9 cellular contexts compared by ENCODE assay signal in the genomic region with DNA sequence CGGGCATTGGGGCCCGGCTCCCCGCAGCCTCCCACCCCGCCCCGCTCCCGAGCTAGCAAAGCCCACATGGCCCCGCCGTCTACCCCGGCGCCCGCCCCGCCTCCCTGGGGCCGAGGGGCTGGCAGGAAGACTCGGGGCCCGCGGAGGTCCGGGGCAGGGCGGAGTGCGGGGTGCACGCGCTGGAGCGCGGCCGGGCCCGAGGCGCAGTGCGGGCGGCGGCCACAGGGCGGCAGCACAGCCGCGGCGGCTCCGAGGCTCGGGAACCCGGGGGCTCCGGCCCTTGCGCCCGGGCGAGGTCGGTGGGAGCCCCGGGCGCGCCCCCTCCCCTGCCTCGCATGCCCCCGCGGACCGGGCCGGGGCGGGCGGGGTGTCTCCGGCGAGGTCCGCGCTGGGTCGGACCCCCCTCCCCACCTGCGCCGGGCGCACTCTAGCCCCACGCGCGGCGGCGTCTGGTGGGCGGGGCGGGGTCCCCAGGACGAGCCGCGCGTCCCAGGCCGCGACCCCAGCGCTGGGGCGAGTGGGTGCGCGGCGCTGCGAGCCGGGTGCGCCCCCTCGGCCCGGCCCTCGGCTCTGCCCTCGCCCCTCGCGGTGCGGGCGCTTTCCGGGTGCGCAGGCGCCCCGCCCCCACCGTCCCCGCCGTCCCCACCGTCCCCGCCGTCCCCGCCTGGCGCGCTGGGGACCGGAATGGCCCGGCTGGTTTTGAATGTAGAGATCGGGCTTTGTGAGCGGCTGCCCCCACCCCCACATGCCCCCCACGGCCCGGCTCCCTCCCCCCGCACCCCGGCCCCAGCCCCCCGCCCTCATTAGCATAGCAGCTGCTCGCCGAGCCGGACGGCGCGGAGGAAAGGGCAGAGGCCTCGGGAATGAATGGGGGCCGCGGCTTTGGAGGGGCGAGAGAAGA. TPM values are rescaled to one million over a fixed set of nuclear protein-coding genes. Genes with fewer than 3 reads are reported as not detected.
DNase-seq lines count a peak whose midpoint lies in the region; ATAC-seq and TF ChIP-seq lines count a peak whose summit lies in the region.
"Had no signal": no experiment of that assay in that cellular context is flagged by ENCODE, and none has a peak within 500 bp of the region (broad histone marks: within the 10 kb centered on the region; RNA-seq: fewer than 3 reads in every experiment).

No MANE protein-coding gene starts in this region.

- H3K27me3 ChIP-seq in HUES64 (ENCODE audit: insufficient read depth, low read length), result peaks cover 36% of the 10 kb centered on the region
- H3K27me3 ChIP-seq in neutrophil, result peaks cover 90% of the 10 kb centered on the region

- no peaks in the 10 kb centered on the region for H3K9me3 Mint-ChIP-seq in activated CD8-positive, alpha-beta memory T cell treated with anti-CD3 and anti-CD28 coated beads, Interleukin-2, amount 10 ng/mL, durations not matched to agents 7 days and 5 days (ENCODE audit: low read depth)

- ATAC-seq in activated CD8-positive, alpha-beta memory T cell treated with anti-CD3 and anti-CD28 coated beads, Interleukin-2, amount 10 ng/mL, durations not matched to agents 7 days and 5 days, result peak; percentile 84
- ATAC-seq in esophagus mucosa (peak; percentile 71), HG03432 (IDR thresholded peaks at IDR 0.05; ENCODE audit: unreplicated experiment) (no peak)

- H3K4me1 Mint-ChIP-seq in activated CD8-positive, alpha-beta memory T cell treated with anti-CD3 and anti-CD28 coated beads, Interleukin-2, amount 10 ng/mL, durations not matched to agents 7 days and 5 days, result peaks cover 9% of the 10 kb centered on the region

- no peaks in the 10 kb centered on the region for H3K36me3 Mint-ChIP-seq in activated CD8-positive, alpha-beta memory T cell treated with anti-CD3 and anti-CD28 coated beads, Interleukin-2, amount 10 ng/mL, durations not matched to agents 7 days and 5 days

- TF ChIP-seq CTCF in neutrophil (IDR thresholded peaks at IDR 0.05), result peak; percentile 36

- H3K9me3 ChIP-seq in HUES64 (ENCODE audit: insufficient read depth, low read depth, low read length) (no peaks in the 10 kb centered on the region), neutrophil (no peaks in the 10 kb centered on the region)

- H3K27ac Mint-ChIP-seq in activated CD8-positive, alpha-beta memory T cell treated with anti-CD3 and anti-CD28 coated beads, Interleukin-2, amount 10 ng/mL, durations not matched to agents 7 days and 5 days, result no peak overlapping the region

- H3K4me1 ChIP-seq in HUES64 (ENCODE audit: insufficient read depth, low read length) (peaks cover 23% of the 10 kb centered on the region), neutrophil (ENCODE audit: control insufficient read depth in 1 of 2, insufficient read depth in 1 of 2, low read depth in 1 of 2, low read length in 1 of 2) (peaks cover 0 to 21% of the 10 kb centered on the region in 2 experiments)

- H3K27me3 Mint-ChIP-seq in activated CD8-positive, alpha-beta memory T cell treated with anti-CD3 and anti-CD28 coated beads, Interleukin-2, amount 10 ng/mL, durations not matched to agents 7 days and 5 days, result peaks cover 49% of the 10 kb centered on the region

- H3K9ac ChIP-seq in HUES64 (ENCODE audit: low read depth, low read length), result peak overlapping the region; percentile 25; the same call in 1 of the 2 replicates

- CTCF ChIA-PET in activated CD8-positive, alpha-beta memory T cell treated with anti-CD3 and anti-CD28 coated beads, Interleukin-2, amount 10 ng/mL, durations not matched to agents 7 days and 5 days (lab: Charles Lee), result interaction anchor here (0.9 to 1.3 kb wide), 2 partner anchors 25 to 246 kb away, joined by 4 to 5 read pairs; no protein-coding TSS in a partner anchor

- DNase-seq in DMS 273 (lab: John Stamatoyannopoulos, UW; ENCODE audit: unreplicated experiment) (peak; percentile 79), DMS 273 treated with DMSO at 0.1 percent for 48 hours (lab: John Stamatoyannopoulos, UW) (no peak), NK-92 (lab: John Stamatoyannopoulos, UW; ENCODE audit: unreplicated experiment) (no peak)
- DNase-seq in activated CD8-positive, alpha-beta memory T cell treated with anti-CD3 and anti-CD28 coated beads, Interleukin-2, amount 10 ng/mL, durations not matched to agents 7 days and 5 days, result peak; percentile 55

- no peaks in the 10 kb centered on the region for H3K36me3 ChIP-seq in HUES64 (ENCODE audit: insufficient read depth, low read length)
- H3K36me3 ChIP-seq in neutrophil, result no peaks in the 10 kb centered on the region

- H3K4me3 Mint-ChIP-seq in activated CD8-positive, alpha-beta memory T cell treated with anti-CD3 and anti-CD28 coated beads, Interleukin-2, amount 10 ng/mL, durations not matched to agents 7 days and 5 days, result no peak overlapping the region

- under 1% methylated on average over 102 of the region's 120 CpGs for WGBS in HUES64

- H3K27ac ChIP-seq in HUES64 (ENCODE audit: low read depth, low read length) (no peak overlapping the region), neutrophil (no peak overlapping the region)

- peak overlapping the region; percentile 47 for H3K4me3 ChIP-seq in HUES64 (ENCODE audit: low read length)
- H3K4me3 ChIP-seq in neutrophil (ENCODE audit: low read depth in 1 of 2, low read length in 1 of 2), result no peak overlapping the region

RNA-seq across cellular contexts. Expression of a gene that starts 6.5 kb away (rescaled TPM):
- polyA plus RNA-seq in HUES64 (2013, experiment 1 of 2), result 15.5 TPM
- 20.7 TPM for polyA plus RNA-seq in HUES64 (2013, experiment 2 of 2)
- total RNA-seq in activated CD8-positive, alpha-beta memory T cell treated with anti-CD3 and anti-CD28 coated beads, Interleukin-2, amount 10 ng/mL, durations not matched to agents 7 days and 5 days, result 1 to 10 TPM; 1.6 to 4.5 TPM
- 20.4 TPM for total RNA-seq in esophagus mucosa

RNA-seq across cellular contexts. Expression of a gene that starts 18.0 kb away (rescaled TPM):
- polyA plus RNA-seq in HUES64 (2013, experiment 1 of 2), result 7.3 TPM
- polyA plus RNA-seq in HUES64 (2013, experiment 2 of 2), result 8.5 TPM
- 10 to 100 TPM; 10.9 to 13.3 TPM for total RNA-seq in activated CD8-positive, alpha-beta memory T cell treated with anti-CD3 and anti-CD28 coated beads, Interleukin-2, amount 10 ng/mL, durations not matched to agents 7 days and 5 days
- total RNA-seq in esophagus mucosa, result 15.4 TPM

RNA-seq across cellular contexts. Expression of a gene that starts 40.4 kb away (rescaled TPM):
- 46.6 TPM for polyA plus RNA-seq in HUES64 (2013, experiment 1 of 2)
- 44.0 TPM for polyA plus RNA-seq in HUES64 (2013, experiment 2 of 2)
- total RNA-seq in activated CD8-positive, alpha-beta memory T cell treated with anti-CD3 and anti-CD28 coated beads, Interleukin-2, amount 10 ng/mL, durations not matched to agents 7 days and 5 days, result 10 to 100 TPM; 70.8 to 75.3 TPM
- total RNA-seq in esophagus mucosa, result 36.7 TPM

RNA-seq across cellular contexts. Expression of a gene that starts 44.5 kb away (rescaled TPM):
- polyA plus RNA-seq in HUES64 (2013, experiment 1 of 2), result not detected
- not detected for polyA plus RNA-seq in HUES64 (2013, experiment 2 of 2)
- total RNA-seq in activated CD8-positive, alpha-beta memory T cell treated with anti-CD3 and anti-CD28 coated beads, Interleukin-2, amount 10 ng/mL, durations not matched to agents 7 days and 5 days, result not detected
- total RNA-seq in esophagus mucosa, result not detected
- total RNA-seq: activated CD8-positive, alpha-beta memory T cell treated with anti-CD3 and anti-CD28 coated beads for 36 hours had no signal

RNA-seq across cellular contexts. Expression of a gene that starts 54.5 kb away (rescaled TPM):
- 261 TPM for polyA plus RNA-seq in HUES64 (2013, experiment 1 of 2)
- 276 TPM for polyA plus RNA-seq in HUES64 (2013, experiment 2 of 2)
- total RNA-seq in activated CD8-positive, alpha-beta memory T cell treated with anti-CD3 and anti-CD28 coated beads, Interleukin-2, amount 10 ng/mL, durations not matched to agents 7 days and 5 days, result 100 to 1,000 TPM; 353 to 375 TPM
- total RNA-seq in esophagus mucosa, result 321 TPM

Comparison
In these comparisons a context has a peak if more than half of its experiments do, and no peak if none do; other contexts are left out.
1. DNase-seq: peak in DMS 273 (single experiment) and activated CD8-positive, alpha-beta memory T cell treated with anti-CD3 and anti-CD28 coated beads, Interleukin-2, amount 10 ng/mL, durations not matched to agents 7 days and 5 days (single experiment); none in DMS 273 treated with DMSO at 0.1 percent for 48 hours (single experiment) and NK-92 (single experiment).